Comparison of ENCODE assay signal across 16 cellular contexts in the genomic region with DNA sequence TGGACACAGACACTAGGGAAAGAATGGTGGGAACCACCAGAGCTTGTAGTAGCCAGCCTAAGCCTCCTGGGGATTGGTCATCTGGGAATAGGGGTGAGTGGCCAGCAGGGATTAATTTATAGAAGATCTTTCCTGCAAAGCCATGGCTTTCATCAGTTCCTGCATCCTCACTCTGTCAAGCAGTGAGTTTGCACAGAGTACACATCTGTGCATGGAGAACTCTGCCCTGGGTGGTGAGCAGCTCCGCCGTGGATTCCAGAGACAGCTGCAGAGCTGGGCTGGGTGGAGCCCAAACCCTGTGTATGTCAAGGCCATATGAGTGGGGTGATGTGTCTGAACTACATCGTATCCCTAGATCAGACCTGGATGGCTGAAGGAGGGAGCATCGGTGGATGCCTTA.
DNase-seq lines count a peak whose midpoint lies in the region; TF ChIP-seq lines count a peak whose summit lies in the region.
"Had no signal": no experiment of that assay in that cellular context is flagged by ENCODE, and none has a peak within 500 bp of the region (broad histone marks: within the 10 kb centered on the region; RNA-seq: fewer than 3 reads in every experiment).

No MANE protein-coding gene starts in this region.

- H3K27ac ChIP-seq in GM23248: no peak overlapping the region
- no peak overlapping the region for H3K27ac ChIP-seq in osteoblast (ENCODE audit: low read depth, low read length)

- no peak overlapping the region for H2AFZ ChIP-seq in GM23248
- H2AFZ ChIP-seq in osteoblast (ENCODE audit: low read length): no peak overlapping the region

- no peak overlapping the region for H3K4me2 ChIP-seq in GM23248 (ENCODE audit: unreplicated experiment)
- no peak overlapping the region for H3K4me2 ChIP-seq in osteoblast (ENCODE audit: insufficient read depth, low read length)

- DNase-seq in GM23248 (peak; percentile 17), SK-N-DZ (ENCODE audit: low spot score) (peak; percentile 33), fibroblast of the aortic adventitia (ENCODE audit: low read depth) (peak; percentile 47), osteoblast (ENCODE audit: insufficient read length, low spot score, missing footprints) (peak; percentile 64), erythroblast (lab: John Stamatoyannopoulos, UW) (no peak), NCI-H187 (lab: John Stamatoyannopoulos, UW) (no peak), GF-D8 (lab: John Stamatoyannopoulos, UW) (no peak), T-helper 1 cell (no peak)
- DNase-seq: BE2C; CD4-positive, alpha-beta T cell; DMS53; NCI-H1436 treated with DMSO at 0.1 percent for 48 hours; NCI-H2081; NCI-H510A had no signal

- H3K36me3 ChIP-seq in GM23248 (ENCODE audit: low read depth): no peaks in the 10 kb centered on the region
- peaks cover 4% of the 10 kb centered on the region for H3K36me3 ChIP-seq in osteoblast (ENCODE audit: insufficient read depth, low read length)
- H3K36me3 ChIP-seq: BE2C, HAP-1 had no signal

- H4K20me1 ChIP-seq in GM23248 (ENCODE audit: insufficient read depth) (no peaks in the 10 kb centered on the region), osteoblast (ENCODE audit: insufficient read depth, low read length) (peaks cover 3% of the 10 kb centered on the region)

- H3K79me2 ChIP-seq in GM23248 (ENCODE audit: insufficient read depth) (peaks cover 51% of the 10 kb centered on the region), osteoblast (ENCODE audit: insufficient read depth, low read length) (peaks cover 69% of the 10 kb centered on the region)

- TF ChIP-seq CTCF in fibroblast of the aortic adventitia (IDR thresholded peaks at IDR 0.05; ENCODE audit: insufficient read depth, low read length) (no peak), osteoblast (IDR thresholded peaks at IDR 0.05; ENCODE audit: extremely low read depth, low read depth, low read length) (no peak)

- peaks cover 21% of the 10 kb centered on the region for H3F3A ChIP-seq in GM23248 (ENCODE audit: insufficient read depth)

- H3K9me3 ChIP-seq in GM23248 (ENCODE audit: low read depth) (no peaks in the 10 kb centered on the region), osteoblast (ENCODE audit: low read depth, low read length) (no peaks in the 10 kb centered on the region)
- H3K9me3 ChIP-seq: BE2C, HAP-1 had no signal

- in situ Hi-C loops in GM23248 (cut with MboI): no loop called here

- no peaks in the 10 kb centered on the region for H3K9me2 ChIP-seq in GM23248 (ENCODE audit: insufficient read depth)

- H3K27me3 ChIP-seq in GM23248 (replicated peaks; ENCODE audit: insufficient read depth): no peaks in the 10 kb centered on the region
- H3K27me3 ChIP-seq in osteoblast (ENCODE audit: insufficient read depth, low read length): no peaks in the 10 kb centered on the region
- H3K27me3 ChIP-seq: BE2C had no signal

- H3K4me3 ChIP-seq in GM23248: no peak overlapping the region
- H3K4me3 ChIP-seq in fibroblast of the aortic adventitia (ENCODE audit: low read depth, low read length): no peak overlapping the region
- no peak overlapping the region for H3K4me3 ChIP-seq in osteoblast (ENCODE audit: insufficient read depth, low read length)
- H3K4me3 ChIP-seq: HAP-1, K562 had no signal

- H3K4me1 ChIP-seq in GM23248 (ENCODE audit: insufficient read depth) (peaks cover 58% of the 10 kb centered on the region), osteoblast (ENCODE audit: insufficient read depth, low read length) (peaks cover 40% of the 10 kb centered on the region)

- 61 to 65% methylated on average over 4 of the region's 4 CpGs for WGBS in GM23248 (ENCODE audit: low coverage in 1 of 2, low lambda C conversion rate in 2 of 2, missing lambda C conversion rate in 2 of 2), 2 experiments

- H3K9ac ChIP-seq in GM23248: no peak overlapping the region

- no peak for TF ChIP-seq POLR2A in erythroblast (IDR thresholded peaks at IDR 0.05; ENCODE audit: low read length)

Comparison
In these comparisons a context has a peak if more than half of its experiments do, and no peak if none do; other contexts are left out.
1. DNase-seq: peak in GM23248 (single experiment), SK-N-DZ (single experiment), fibroblast of the aortic adventitia (single experiment) and osteoblast (single experiment); none in erythroblast (0 of 2), NCI-H187 (0 of 2), GF-D8 (single experiment) and T-helper 1 cell (0 of 5).